Comparison of ENCODE assay signal across 28 cellular contexts in genomic region chr4:174929346-174929745, GRCh38. TPM values are rescaled to one million over a fixed set of nuclear protein-coding genes. Genes with fewer than 3 reads are reported as not detected.
DNase-seq lines count a peak whose midpoint lies in the region; ATAC-seq and TF ChIP-seq lines count a peak whose summit lies in the region.
"Had no signal": no experiment of that assay in that cellular context is flagged by ENCODE, and none has a peak within 500 bp of the region (broad histone marks: within the 10 kb centered on the region; RNA-seq: fewer than 3 reads in every experiment).

No MANE protein-coding gene starts in this region.

- H3K9me3 Mint-ChIP-seq in neural progenitor cell (no peaks in the 10 kb centered on the region), Calu3 (ENCODE audit: low read depth, unreplicated experiment) (no peaks in the 10 kb centered on the region)

- in situ Hi-C loops in SK-MEL-5 (cut with HindIII; ENCODE audit: low pct_unique_long_range_greater_than_20kb, low sequenced_read_pairs): no loop called here

- H3K27ac Mint-ChIP-seq in neural progenitor cell (no peak overlapping the region), Calu3 (ENCODE audit: unreplicated experiment) (no peak overlapping the region)
- H3K27ac Mint-ChIP-seq: activated CD4-positive, alpha-beta memory T cell treated with anti-CD3 and anti-CD28 coated beads, Interleukin-2, amount 10 ng/mL, durations not matched to agents 7 days and 5 days; activated naive CD8-positive, alpha-beta T cell; naive thymus-derived CD8-positive, alpha-beta T cell had no signal

- TF ChIP-seq CTCF in neural progenitor cell (IDR thresholded peaks at IDR 0.05) (no peak), Calu3 (IDR thresholded peaks at IDR 0.05; ENCODE audit: unreplicated experiment) (no peak)

- no peaks in the 10 kb centered on the region for H3K9me3 ChIP-seq in neural progenitor cell (ENCODE audit: low read depth)
- H3K9me3 ChIP-seq: right atrium auricular region had no signal

- H3K4me1 Mint-ChIP-seq in neural progenitor cell (no peaks in the 10 kb centered on the region), Calu3 (ENCODE audit: low read depth, unreplicated experiment) (no peaks in the 10 kb centered on the region)
- H3K4me1 Mint-ChIP-seq: activated CD4-positive, alpha-beta memory T cell treated with anti-CD3 and anti-CD28 coated beads, Interleukin-2, amount 10 ng/mL, durations not matched to agents 7 days and 5 days; immature natural killer cell had no signal

- BruUV-seq in Calu3 (replicated peaks; lab: Mats Ljungman, UMichigan): no TSS peak

- CTCF ChIA-PET in Calu3 (lab: Charles Lee): no interaction called here

- H3K27ac ChIP-seq in neural progenitor cell: no peak overlapping the region
- H3K27ac ChIP-seq: C4-2B, hepatocyte, left lung, right atrium auricular region had no signal

- no peak overlapping the region for H3K4me3 Mint-ChIP-seq in neural progenitor cell
- no peak overlapping the region for H3K4me3 Mint-ChIP-seq in Calu3 (ENCODE audit: low read depth, unreplicated experiment)
- H3K4me3 Mint-ChIP-seq: activated CD4-positive, alpha-beta memory T cell treated with anti-CD3 and anti-CD28 coated beads, Interleukin-2, amount 10 ng/mL, durations not matched to agents 7 days and 5 days; activated naive CD8-positive, alpha-beta T cell; naive thymus-derived CD8-positive, alpha-beta T cell had no signal

- H3K9ac ChIP-seq in neural progenitor cell: no peak overlapping the region

- DNase-seq in Daoy (ENCODE audit: low read depth): peak; percentile 12
- DNase-seq in SK-MEL-5 (ENCODE audit: low read depth, low spot score): peak; percentile 5
- no peak for DNase-seq in neural progenitor cell (ENCODE audit: low spot score)
- no peak for DNase-seq in retina
- DNase-seq in middle frontal gyrus (ENCODE audit: extremely low spot score, low spot score): no peak
- no peak for DNase-seq in NCI-H774 (lab: John Stamatoyannopoulos, UW)
- DNase-seq in Calu3: no peak
- DNase-seq: activated CD4-positive, alpha-beta memory T cell treated with anti-CD3 and anti-CD28 coated beads, Interleukin-2, amount 10 ng/mL, durations not matched to agents 7 days and 5 days; aorta; cortex of kidney; foreskin melanocyte; MV-4-11; naive thymus-derived CD8-positive, alpha-beta T cell; stimulated activated CD4-positive, alpha-beta T cell treated with anti-CD3 and anti-CD28 coated beads, Interleukin-4, amount 100 ng/mL, for 24 hours; stimulated activated naive CD4-positive, alpha-beta T cell treated with Interleukin-2 at 50 U/mL for 16 hours; SW 1271; T1000 had no signal

- H3K27me3 Mint-ChIP-seq in neural progenitor cell (ENCODE audit: insufficient read depth, low read depth): no peaks in the 10 kb centered on the region
- no peaks in the 10 kb centered on the region for H3K27me3 Mint-ChIP-seq in Calu3 (ENCODE audit: unreplicated experiment)
- H3K27me3 Mint-ChIP-seq: activated CD4-positive, alpha-beta memory T cell treated with anti-CD3 and anti-CD28 coated beads, Interleukin-2, amount 10 ng/mL, durations not matched to agents 7 days and 5 days; activated naive CD8-positive, alpha-beta T cell; naive thymus-derived CD8-positive, alpha-beta T cell had no signal

- H3K4me3 ChIP-seq in neural progenitor cell: no peak overlapping the region
- H3K4me3 ChIP-seq: hepatocyte, left lung, right atrium auricular region had no signal

- H3K79me2 ChIP-seq in neural progenitor cell (ENCODE audit: low read depth): no peaks in the 10 kb centered on the region
- H3K79me2 ChIP-seq: hepatocyte had no signal

- H3K27me3 ChIP-seq in neural progenitor cell: no peaks in the 10 kb centered on the region
- H3K27me3 ChIP-seq: hepatocyte, left lung, right atrium auricular region had no signal

- H3F3A ChIP-seq in neural progenitor cell (ENCODE audit: low read depth): no peaks in the 10 kb centered on the region

- intact Hi-C loops in Calu3 (cut with micrococcal nuclease; ENCODE audit: unreplicated experiment): no loop called here

- no peaks in the 10 kb centered on the region for H3K4me1 ChIP-seq in neural progenitor cell
- H3K4me1 ChIP-seq: right atrium auricular region had no signal

- no peaks in the 10 kb centered on the region for H4K20me1 ChIP-seq in neural progenitor cell (ENCODE audit: low read depth)

- H3K4me2 ChIP-seq in neural progenitor cell: no peak overlapping the region
- H3K4me2 ChIP-seq: hepatocyte had no signal

- peak; percentile 17 for ATAC-seq in HG03025 (IDR thresholded peaks at IDR 0.05; ENCODE audit: low FRiP score, unreplicated experiment)
- ATAC-seq: esophagus mucosa; HCT116; left lung; naive thymus-derived CD8-positive, alpha-beta T cell had no signal

- H3K36me3 Mint-ChIP-seq in neural progenitor cell (no peaks in the 10 kb centered on the region), Calu3 (ENCODE audit: insufficient read depth, unreplicated experiment) (no peaks in the 10 kb centered on the region)
- H3K36me3 Mint-ChIP-seq: activated naive CD8-positive, alpha-beta T cell; immature natural killer cell; naive thymus-derived CD8-positive, alpha-beta T cell had no signal

- no peaks in the 10 kb centered on the region for H3K36me3 ChIP-seq in neural progenitor cell
- H3K36me3 ChIP-seq: left lung, right atrium auricular region had no signal

- H2AFZ ChIP-seq in neural progenitor cell (replicated peaks): peak overlapping the region; percentile 6
- H2AFZ ChIP-seq: hepatocyte had no signal

RNA-seq across cellular contexts. Expression of gene ADAM29, which starts 11.2 kb away (rescaled TPM):
- total RNA-seq in Daoy (2014; rRNA removed; shearing (Covaris generic)): not detected in 2 replicates
- not detected in 2 replicates for total RNA-seq in SK-MEL-5 (2014; rRNA removed; shearing (Covaris generic))
- not detected in 2 replicates for polyA plus RNA-seq in SK-MEL-5 (2015; cell fraction: cytosol; rRNA removed)
- not detected in 2 replicates for polyA plus RNA-seq in SK-MEL-5 (2015; cell fraction: nucleus; rRNA removed)
- total RNA-seq in neural progenitor cell (ENCODE audit: low replicate concordance) (0.40 TPM in 1 of 2 replicates, not detected in the other), Calu3 (2022) (not detected in 2 replicates)
- total RNA-seq: activated CD4-positive, alpha-beta memory T cell treated with anti-CD3 and anti-CD28 coated beads, Interleukin-2, amount 10 ng/mL, durations not matched to agents 7 days and 5 days; aorta; cardiac septum; esophagus mucosa; hepatocyte; left lung; naive thymus-derived CD8-positive, alpha-beta T cell; osteocyte; right atrium auricular region had no signal
- polyA plus RNA-seq: aorta; hepatocyte; immature natural killer cell; naive thymus-derived CD8-positive, alpha-beta T cell had no signal

Comparison
In these comparisons a context has a peak if more than half of its experiments do, and no peak if none do; other contexts are left out.
1. DNase-seq: peak in Daoy (single experiment) and SK-MEL-5 (single experiment); none in neural progenitor cell (single experiment), retina (single experiment), middle frontal gyrus (single experiment), NCI-H774 (single experiment) and Calu3 (single experiment).